In the genomic region with DNA sequence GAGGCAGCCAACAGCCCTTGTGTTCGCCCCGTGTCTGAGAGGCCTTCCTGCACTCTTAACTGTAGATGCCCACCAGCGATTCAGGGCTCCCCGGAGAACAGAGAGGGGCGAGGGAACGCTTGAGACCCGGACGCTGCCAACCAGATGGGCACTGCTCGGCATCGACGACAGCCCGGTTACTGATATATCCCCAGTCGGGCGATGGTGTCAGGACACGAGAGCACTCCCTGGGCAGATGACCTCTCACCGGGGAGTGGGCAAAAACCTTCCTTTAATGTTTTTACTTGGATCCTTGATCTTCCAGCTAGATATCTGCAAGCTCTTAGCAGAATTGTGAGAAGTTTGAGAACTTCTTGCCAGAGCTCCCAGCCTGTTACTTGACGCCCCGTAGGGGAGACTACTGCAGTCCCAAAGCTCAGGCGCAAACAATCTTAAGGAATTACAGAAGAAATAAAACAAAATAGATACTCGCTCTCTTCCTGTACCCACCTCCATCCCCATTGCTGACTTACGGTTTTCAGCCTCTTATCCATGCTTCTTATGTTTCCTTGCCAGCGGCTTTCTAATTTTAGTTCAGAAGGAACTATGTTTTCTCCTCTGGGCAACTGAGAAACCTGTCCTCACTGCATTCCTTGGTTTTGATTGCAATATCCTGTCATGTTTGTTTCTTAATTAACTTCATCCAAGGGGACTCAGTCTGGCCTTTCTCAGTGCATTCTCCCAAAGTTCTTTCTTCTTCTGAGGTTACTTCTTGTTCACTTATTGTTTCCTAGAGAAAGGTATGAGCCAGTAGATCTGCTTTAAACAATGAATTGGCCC, we compare ENCODE assay signal across 1 cellular context.
TF ChIP-seq lines count a peak whose summit lies in the region.

No MANE protein-coding gene starts in this region.

TF ChIP-seq in GM12878, 131 proteins besides CTCF, POLR2A, EP300 and RAD21:
- TF ChIP-seq, protein P1, sequence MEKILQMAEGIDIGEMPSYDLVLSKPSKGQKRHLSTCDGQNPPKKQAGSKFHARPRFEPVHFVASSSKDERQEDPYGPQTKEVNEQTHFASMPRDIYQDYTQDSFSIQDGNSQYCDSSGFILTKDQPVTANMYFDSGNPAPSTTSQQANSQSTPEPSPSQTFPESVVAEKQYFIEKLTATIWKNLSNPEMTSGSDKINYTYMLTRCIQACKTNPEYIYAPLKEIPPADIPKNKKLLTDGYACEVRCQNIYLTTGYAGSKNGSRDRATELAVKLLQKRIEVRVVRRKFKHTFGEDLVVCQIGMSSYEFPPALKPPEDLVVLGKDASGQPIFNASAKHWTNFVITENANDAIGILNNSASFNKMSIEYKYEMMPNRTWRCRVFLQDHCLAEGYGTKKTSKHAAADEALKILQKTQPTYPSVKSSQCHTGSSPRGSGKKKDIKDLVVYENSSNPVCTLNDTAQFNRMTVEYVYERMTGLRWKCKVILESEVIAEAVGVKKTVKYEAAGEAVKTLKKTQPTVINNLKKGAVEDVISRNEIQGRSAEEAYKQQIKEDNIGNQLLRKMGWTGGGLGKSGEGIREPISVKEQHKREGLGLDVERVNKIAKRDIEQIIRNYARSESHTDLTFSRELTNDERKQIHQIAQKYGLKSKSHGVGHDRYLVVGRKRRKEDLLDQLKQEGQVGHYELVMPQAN (conservative IDR thresholded peaks at IDR 0.05), result peak; percentile 35
- 0 out of 2 replicates have a peak, but pooled peaks have one; percentile 2 for TF ChIP-seq BACH1 (IDR thresholded peaks at IDR 0.05; ENCODE audit: borderline replicate concordance)
- 0 out of 2 replicates have a peak, but pooled peaks have one; percentile 17 for TF ChIP-seq POLR2AphosphoS5 (IDR thresholded peaks at IDR 0.05; ENCODE audit: low read length)
- no peak for TF ChIP-seq ZSCAN29 (IDR thresholded peaks at IDR 0.05)
- TF ChIP-seq TAF1 (IDR thresholded peaks at IDR 0.05; ENCODE audit: borderline replicate concordance, low read depth, low read length), result no peak
- TF ChIP-seq SMC3 (IDR thresholded peaks at IDR 0.05; ENCODE audit: borderline replicate concordance, low read length), result peak; percentile 14; the same call in 1 of the 2 replicates
- TF ChIP-seq ZNF207 (IDR thresholded peaks at IDR 0.05; ENCODE audit: borderline replicate concordance), result peak; percentile 31; the same call in 1 of the 2 replicates
- TF ChIP-seq SPI1 (IDR thresholded peaks at IDR 0.05; ENCODE audit: borderline replicate concordance, insufficient read depth, low read depth, low read length), result no peak
- TF ChIP-seq MXI1 (IDR thresholded peaks at IDR 0.05; ENCODE audit: low read depth, low read length), result 0 out of 2 replicates have a peak, but pooled peaks have one; percentile 3
- TF ChIP-seq, protein P2, sequence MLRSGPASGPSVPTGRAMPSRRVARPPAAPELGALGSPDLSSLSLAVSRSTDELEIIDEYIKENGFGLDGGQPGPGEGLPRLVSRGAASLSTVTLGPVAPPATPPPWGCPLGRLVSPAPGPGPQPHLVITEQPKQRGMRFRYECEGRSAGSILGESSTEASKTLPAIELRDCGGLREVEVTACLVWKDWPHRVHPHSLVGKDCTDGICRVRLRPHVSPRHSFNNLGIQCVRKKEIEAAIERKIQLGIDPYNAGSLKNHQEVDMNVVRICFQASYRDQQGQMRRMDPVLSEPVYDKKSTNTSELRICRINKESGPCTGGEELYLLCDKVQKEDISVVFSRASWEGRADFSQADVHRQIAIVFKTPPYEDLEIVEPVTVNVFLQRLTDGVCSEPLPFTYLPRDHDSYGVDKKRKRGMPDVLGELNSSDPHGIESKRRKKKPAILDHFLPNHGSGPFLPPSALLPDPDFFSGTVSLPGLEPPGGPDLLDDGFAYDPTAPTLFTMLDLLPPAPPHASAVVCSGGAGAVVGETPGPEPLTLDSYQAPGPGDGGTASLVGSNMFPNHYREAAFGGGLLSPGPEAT (IDR thresholded peaks at IDR 0.05; ENCODE audit: low read depth), result no peak
- TF ChIP-seq SMARCA5 (IDR thresholded peaks at IDR 0.05), result 0 out of 2 replicates have a peak, but pooled peaks have one; percentile 54
